Comparison of ENCODE assay signal across 8 cellular contexts in genomic region chr6:73129653-73130443, GRCh38.
DNase-seq lines count a peak whose midpoint lies in the region; ATAC-seq and TF ChIP-seq lines count a peak whose summit lies in the region.

No MANE protein-coding gene starts in this region.

- H3K9ac ChIP-seq in DND-41 (ENCODE audit: low read depth, low read length): no peak overlapping the region

- H3K4me3 Mint-ChIP-seq in activated T-helper 1 cell treated with anti-CD3 and anti-CD28 coated beads, Interleukin-12 subunit alpha, Interleukin-12 subunit beta, Interleukin-2, Interleukin-4 antibody, amounts not matched to agents 30 ng/mL and 10 ng/mL and 1 ng/mL, durations not matched to agents 14 hours and 24 hours and 36 hours: no peak overlapping the region

- BruUV-seq in Panc1 (replicated peaks; lab: Mats Ljungman, UMichigan): no TSS peak

- H3K27me3 ChIP-seq in DND-41 (ENCODE audit: insufficient read depth, low read length, poor library complexity): no peaks in the 10 kb centered on the region
- no peaks in the 10 kb centered on the region for H3K27me3 ChIP-seq in Panc1 (ENCODE audit: control insufficient read depth, insufficient read depth, low read length)
- H3K27me3 ChIP-seq in osteoblast (ENCODE audit: insufficient read depth, low read length): no peaks in the 10 kb centered on the region
- no peaks in the 10 kb centered on the region for H3K27me3 ChIP-seq in thoracic aorta (replicated peaks; ENCODE audit: insufficient read depth)

- H3K36me3 Mint-ChIP-seq in activated T-helper 1 cell treated with anti-CD3 and anti-CD28 coated beads, Interleukin-12 subunit alpha, Interleukin-12 subunit beta, Interleukin-2, Interleukin-4 antibody, amounts not matched to agents 30 ng/mL and 10 ng/mL and 1 ng/mL, durations not matched to agents 14 hours and 24 hours and 36 hours (ENCODE audit: low read depth): no peaks in the 10 kb centered on the region

- CTCF ChIA-PET in Panc1 (lab: Charles Lee): interaction anchor here (0.6 to 1.9 kb wide), 7 partner anchors 194 to 718 kb away, joined by 3 to 10 read pairs (median 3); partner anchors contain the start of gene KCNQ5

- POLR2A ChIA-PET in Panc1 (lab: Charles Lee): no interaction called here

- peaks cover 13% of the 10 kb centered on the region for H3K27me3 Mint-ChIP-seq in activated T-helper 1 cell treated with anti-CD3 and anti-CD28 coated beads, Interleukin-12 subunit alpha, Interleukin-12 subunit beta, Interleukin-2, Interleukin-4 antibody, amounts not matched to agents 30 ng/mL and 10 ng/mL and 1 ng/mL, durations not matched to agents 14 hours and 24 hours and 36 hours (ENCODE audit: insufficient read depth)

- DNase-seq in DND-41 (peak; percentile 56), HT1080 (ENCODE audit: low read depth) (peak; percentile 63), Panc1 (ENCODE audit: low read depth, low spot score) (peak; percentile 80), fibroblast of villous mesenchyme (ENCODE audit: low read depth) (peak; percentile 63), osteoblast (ENCODE audit: insufficient read length, low spot score, missing footprints) (peak; percentile 80), thoracic aorta (ENCODE audit: low spot score) (peak; percentile 45)
- peak; percentile 71 for DNase-seq in activated T-helper 1 cell treated with anti-CD3 and anti-CD28 coated beads, Interleukin-12 subunit alpha, Interleukin-12 subunit beta, Interleukin-2, Interleukin-4 antibody, amounts not matched to agents 30 ng/mL and 10 ng/mL and 1 ng/mL, durations not matched to agents 14 hours and 24 hours and 36 hours (ENCODE audit: low spot score)

- H3K79me2 ChIP-seq in DND-41 (ENCODE audit: insufficient read depth, low read length) (no peaks in the 10 kb centered on the region), osteoblast (ENCODE audit: insufficient read depth, low read length) (no peaks in the 10 kb centered on the region)

- H2AFZ ChIP-seq in DND-41 (ENCODE audit: low read depth, low read length) (no peak overlapping the region), osteoblast (ENCODE audit: low read length) (peak overlapping the region; percentile 44)

- H3K4me2 ChIP-seq in DND-41 (ENCODE audit: insufficient read depth, low read length) (no peak overlapping the region), osteoblast (ENCODE audit: insufficient read depth, low read length) (peak overlapping the region; percentile 73)

- H3K9me3 Mint-ChIP-seq in activated T-helper 1 cell treated with anti-CD3 and anti-CD28 coated beads, Interleukin-12 subunit alpha, Interleukin-12 subunit beta, Interleukin-2, Interleukin-4 antibody, amounts not matched to agents 30 ng/mL and 10 ng/mL and 1 ng/mL, durations not matched to agents 14 hours and 24 hours and 36 hours: no peaks in the 10 kb centered on the region

- H4K20me1 ChIP-seq in DND-41 (ENCODE audit: insufficient read depth, low read length) (no peaks in the 10 kb centered on the region), osteoblast (ENCODE audit: insufficient read depth, low read length) (no peaks in the 10 kb centered on the region)

- H3K4me1 ChIP-seq in DND-41 (ENCODE audit: insufficient read depth, low read length) (no peaks in the 10 kb centered on the region), Panc1 (ENCODE audit: control insufficient read depth, insufficient read depth, low read length) (peaks cover 7% of the 10 kb centered on the region; the same call in 1 of the 2 replicates), osteoblast (ENCODE audit: insufficient read depth, low read length) (peaks cover 3% of the 10 kb centered on the region), thoracic aorta (ENCODE audit: control insufficient read depth in 1 of 2, low read depth in 2 of 2) (peaks cover 0 to 3% of the 10 kb centered on the region in 2 donors)

- peak; percentile 70 for ATAC-seq in DND-41 (ENCODE audit: insufficient read depth, low read depth)
- peak; percentile 95 for ATAC-seq in GM21447 (IDR thresholded peaks at IDR 0.05; ENCODE audit: unreplicated experiment)
- peak; percentile 100 for ATAC-seq in Panc1
- peak; percentile 69 for ATAC-seq in thoracic aorta (ENCODE audit: insufficient number of reproducible peaks, low FRiP score, low read depth)

- intact Hi-C loops in Panc1 (cut with micrococcal nuclease; ENCODE audit: unreplicated experiment): loop anchor here (2.0 to 5.0 kb wide), 3 partner anchors 197 to 717 kb away; no protein-coding TSS in a partner anchor
- intact Hi-C loops in activated T-helper 1 cell treated with anti-CD3 and anti-CD28 coated beads, Interleukin-12 subunit alpha, Interleukin-12 subunit beta, Interleukin-2, Interleukin-4 antibody, amounts not matched to agents 30 ng/mL and 10 ng/mL and 1 ng/mL, durations not matched to agents 14 hours and 24 hours and 36 hours (cut with micrococcal nuclease): loop anchor here (1.0 to 5.0 kb wide), 6 partner anchors 51 to 718 kb away; no protein-coding TSS in a partner anchor

- H3K36me3 ChIP-seq in DND-41 (ENCODE audit: insufficient read depth, low read length): no peaks in the 10 kb centered on the region
- H3K36me3 ChIP-seq in Panc1 (ENCODE audit: control insufficient read depth, insufficient read depth, low read length): no peaks in the 10 kb centered on the region
- H3K36me3 ChIP-seq in osteoblast (ENCODE audit: insufficient read depth, low read length): no peaks in the 10 kb centered on the region
- H3K36me3 ChIP-seq in thoracic aorta: no peaks in the 10 kb centered on the region

- H3K4me3 ChIP-seq in DND-41 (ENCODE audit: low read depth in 1 of 2, low read length in 2 of 2): no peak overlapping the region
- peak overlapping the region; percentile 14 to 40; a peak in 3 of 4 replicates for H3K4me3 ChIP-seq in Panc1 (ENCODE audit: low read depth in 2 of 2, low read length in 2 of 2)
- no peak overlapping the region for H3K4me3 ChIP-seq in fibroblast of villous mesenchyme (ENCODE audit: low read depth, low read length)
- H3K4me3 ChIP-seq in osteoblast (ENCODE audit: insufficient read depth, low read length): peak overlapping the region; percentile 51
- H3K4me3 ChIP-seq in thoracic aorta: peak overlapping the region; percentile 39

- no peak overlapping the region for H3K27ac ChIP-seq in DND-41 (ENCODE audit: low read length)
- H3K27ac ChIP-seq in Panc1 (ENCODE audit: low read length): no peak overlapping the region
- H3K27ac ChIP-seq in osteoblast (ENCODE audit: low read depth, low read length): no peak overlapping the region
- no peak overlapping the region for H3K27ac ChIP-seq in thoracic aorta

- H3K27ac Mint-ChIP-seq in activated T-helper 1 cell treated with anti-CD3 and anti-CD28 coated beads, Interleukin-12 subunit alpha, Interleukin-12 subunit beta, Interleukin-2, Interleukin-4 antibody, amounts not matched to agents 30 ng/mL and 10 ng/mL and 1 ng/mL, durations not matched to agents 14 hours and 24 hours and 36 hours: no peak overlapping the region

- peaks cover 5% of the 10 kb centered on the region for H3K4me1 Mint-ChIP-seq in activated T-helper 1 cell treated with anti-CD3 and anti-CD28 coated beads, Interleukin-12 subunit alpha, Interleukin-12 subunit beta, Interleukin-2, Interleukin-4 antibody, amounts not matched to agents 30 ng/mL and 10 ng/mL and 1 ng/mL, durations not matched to agents 14 hours and 24 hours and 36 hours (ENCODE audit: low read depth)

- in situ Hi-C loops in Panc1 (cut with HindIII; ENCODE audit: low pct_unique_long_range_greater_than_20kb, low sequenced_read_pairs): no loop called here

- H3K9me3 ChIP-seq in DND-41 (ENCODE audit: insufficient read depth, low read length, severe bottlenecking) (no peaks in the 10 kb centered on the region), Panc1 (ENCODE audit: control insufficient read depth, insufficient read depth, low read depth, low read length) (no peaks in the 10 kb centered on the region), osteoblast (ENCODE audit: low read depth, low read length) (no peaks in the 10 kb centered on the region), thoracic aorta (no peaks in the 10 kb centered on the region)

- peak; percentile 79 for TF ChIP-seq CTCF in DND-41 (IDR thresholded peaks at IDR 0.05; ENCODE audit: borderline replicate concordance, extremely low read depth, low read length, poor library complexity, severe bottlenecking)
- TF ChIP-seq CTCF in Panc1 (IDR thresholded peaks at IDR 0.05): peak; percentile 100
- peak; percentile 99 for TF ChIP-seq CTCF in fibroblast of villous mesenchyme (IDR thresholded peaks at IDR 0.05; ENCODE audit: insufficient read depth, low read depth, low read length)
- TF ChIP-seq CTCF in osteoblast (IDR thresholded peaks at IDR 0.05; ENCODE audit: extremely low read depth, low read depth, low read length): peak; percentile 99
- peak; percentile 97 for TF ChIP-seq CTCF in thoracic aorta (IDR thresholded peaks at IDR 0.05)

Comparison
In these comparisons a context has a peak if more than half of its experiments do, and no peak if none do; other contexts are left out.
1. H3K4me3 ChIP-seq: peak in Panc1 (2 of 2), osteoblast (single experiment) and thoracic aorta (single experiment); none in DND-41 (0 of 2) and fibroblast of villous mesenchyme (single experiment).
2. Peak in every context shown above with its lines, with median percentiles within 50 percentile points of each other: ATAC-seq, DNase-seq and CTCF ChIP-seq.